In the genomic region with DNA sequence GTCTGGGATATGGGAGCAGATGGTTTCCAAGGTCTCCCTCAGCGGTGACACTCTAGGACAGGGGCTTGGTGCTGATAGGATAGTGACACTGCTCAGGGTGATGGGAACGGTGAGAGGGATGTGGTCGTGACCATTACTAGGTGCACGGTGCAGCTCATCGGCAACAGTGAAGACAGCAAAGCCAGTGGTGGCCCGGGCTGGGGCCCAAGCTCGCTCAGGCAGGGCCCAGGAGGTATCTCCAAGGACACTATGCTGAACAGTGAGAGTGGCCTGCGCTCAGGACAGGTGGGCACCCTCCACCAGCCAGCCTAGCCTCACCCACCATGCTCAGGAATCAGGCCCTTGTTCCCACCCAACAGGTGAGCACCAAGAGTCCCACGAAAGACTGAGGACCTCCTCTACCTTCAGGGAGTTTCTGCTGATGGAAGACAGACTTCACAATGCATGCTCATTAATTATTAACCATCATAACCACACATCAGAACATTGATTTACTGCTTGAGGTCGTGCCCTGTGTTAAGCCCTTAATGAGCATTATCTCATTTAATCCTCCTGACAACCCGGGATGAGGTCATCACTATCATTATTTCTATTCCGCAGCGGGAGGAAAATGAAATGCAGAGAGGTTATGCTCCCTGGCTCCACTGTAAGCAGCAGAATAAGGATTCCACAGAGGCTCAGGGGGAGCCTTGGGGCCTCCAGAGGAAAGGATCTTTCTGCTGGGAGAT, we compare ENCODE assay signal across 12 cellular contexts.
DNase-seq lines count a peak whose midpoint lies in the region; ATAC-seq and TF ChIP-seq lines count a peak whose summit lies in the region.
"Had no signal": no experiment of that assay in that cellular context is flagged by ENCODE, and none has a peak within 500 bp of the region (broad histone marks: within the 10 kb centered on the region; RNA-seq: fewer than 3 reads in every experiment).

No MANE protein-coding gene starts in this region.

- no peak for TF ChIP-seq CTCF in Panc1 (IDR thresholded peaks at IDR 0.05)

- H3K36me3 ChIP-seq in Panc1 (ENCODE audit: control insufficient read depth, insufficient read depth, low read length): no peaks in the 10 kb centered on the region
- H3K36me3 ChIP-seq: BE2C, pancreas had no signal

- CTCF ChIA-PET in Panc1 (lab: Charles Lee): no interaction called here

- H3K27ac Mint-ChIP-seq in activated T-cell treated with anti-CD3 and anti-CD28 coated beads, Interleukin-2, amount 50 U/mL, for 72 hours: peak overlapping the region; percentile 21
- peak overlapping the region; percentile 97 for H3K27ac Mint-ChIP-seq in stimulated activated effector memory CD8-positive, alpha-beta T cell treated with anti-CD3 and anti-CD28 coated beads, Interleukin-12 subunit alpha, Interleukin-12 subunit beta, amount 100 ng/mL, for 72 hours

- intact Hi-C loops in Panc1 (cut with micrococcal nuclease; ENCODE audit: unreplicated experiment): no loop called here

- H3K27me3 ChIP-seq in Panc1 (ENCODE audit: control insufficient read depth, insufficient read depth, low read length): no peaks in the 10 kb centered on the region
- H3K27me3 ChIP-seq: BE2C, pancreas had no signal

- H3K27ac ChIP-seq in Panc1 (ENCODE audit: low read length): peak overlapping the region; percentile 92
- H3K27ac ChIP-seq in epithelial cell of prostate: peak overlapping the region; percentile 57

- no TSS peak for BruUV-seq in Panc1 (replicated peaks; lab: Mats Ljungman, UMichigan)

- no peaks in the 10 kb centered on the region for H3K9me3 ChIP-seq in Panc1 (ENCODE audit: control insufficient read depth, insufficient read depth, low read depth, low read length)
- H3K9me3 ChIP-seq: BE2C, pancreas had no signal

- peak overlapping the region; percentile 74 to 81 for H3K4me3 Mint-ChIP-seq in activated T-cell treated with anti-CD3 and anti-CD28 coated beads, Interleukin-2, amount 50 U/mL, for 72 hours
- H3K4me3 Mint-ChIP-seq in activated T-cell treated with anti-CD3 and anti-CD28 coated beads, Interleukin-2, amount 50 U/mL, for 4 hours: no peak overlapping the region
- H3K4me3 Mint-ChIP-seq in stimulated activated effector memory CD8-positive, alpha-beta T cell treated with anti-CD3 and anti-CD28 coated beads, Interleukin-12 subunit alpha, Interleukin-12 subunit beta, amount 100 ng/mL, for 72 hours: peak overlapping the region; percentile 70

- peaks cover 69% of the 10 kb centered on the region for H3K4me1 ChIP-seq in Panc1 (ENCODE audit: control insufficient read depth, insufficient read depth, low read length)

- H3K27me3 Mint-ChIP-seq in activated T-cell treated with anti-CD3 and anti-CD28 coated beads, Interleukin-2, amount 50 U/mL, for 72 hours (ENCODE audit: low read depth): peaks cover 48% of the 10 kb centered on the region
- H3K27me3 Mint-ChIP-seq in activated T-cell treated with anti-CD3 and anti-CD28 coated beads, Interleukin-2, amount 50 U/mL, for 4 hours (ENCODE audit: low read depth): peaks cover 3% of the 10 kb centered on the region

- no peaks in the 10 kb centered on the region for H3K9me3 Mint-ChIP-seq in activated T-cell treated with anti-CD3 and anti-CD28 coated beads, Interleukin-2, amount 50 U/mL, for 72 hours
- no peaks in the 10 kb centered on the region for H3K9me3 Mint-ChIP-seq in activated T-cell treated with anti-CD3 and anti-CD28 coated beads, Interleukin-2, amount 50 U/mL, for 4 hours
- H3K9me3 Mint-ChIP-seq in stimulated activated effector memory CD8-positive, alpha-beta T cell treated with anti-CD3 and anti-CD28 coated beads, Interleukin-12 subunit alpha, Interleukin-12 subunit beta, amount 100 ng/mL, for 72 hours: no peaks in the 10 kb centered on the region

- no peak overlapping the region for H3K4me3 ChIP-seq in Panc1 (ENCODE audit: low read depth in 2 of 2, low read length in 2 of 2)
- H3K4me3 ChIP-seq: pancreas had no signal

- DNase-seq in activated T-cell treated with anti-CD3 and anti-CD28 coated beads, Interleukin-2, amount 50 U/mL, for 72 hours: no peak
- DNase-seq in activated T-cell treated with anti-CD3 and anti-CD28 coated beads, Interleukin-2, amount 50 U/mL, for 4 hours: no peak
- no peak for DNase-seq in Panc1 (ENCODE audit: low read depth, low spot score)
- no peak for DNase-seq in epithelial cell of prostate (ENCODE audit: low read depth, low spot score)
- no peak for DNase-seq in stimulated activated effector memory CD8-positive, alpha-beta T cell treated with anti-CD3 and anti-CD28 coated beads, Interleukin-12 subunit alpha, Interleukin-12 subunit beta, amount 100 ng/mL, for 72 hours (ENCODE audit: low spot score in 2 of 2)
- no peak for DNase-seq in nucleus accumbens (lab: John Stamatoyannopoulos, UW)
- DNase-seq in NCI-H510A (lab: John Stamatoyannopoulos, UW): no peak
- DNase-seq: amygdala, BE2C, NCI-H1694, pancreas had no signal

- peaks cover 0 to 2% of the 10 kb centered on the region in 2 donors for H3K36me3 Mint-ChIP-seq in activated T-cell treated with anti-CD3 and anti-CD28 coated beads, Interleukin-2, amount 50 U/mL, for 72 hours (ENCODE audit: insufficient read depth in 2 of 2)
- no peaks in the 10 kb centered on the region for H3K36me3 Mint-ChIP-seq in activated T-cell treated with anti-CD3 and anti-CD28 coated beads, Interleukin-2, amount 50 U/mL, for 4 hours (ENCODE audit: insufficient read depth)
- H3K36me3 Mint-ChIP-seq in stimulated activated effector memory CD8-positive, alpha-beta T cell treated with anti-CD3 and anti-CD28 coated beads, Interleukin-12 subunit alpha, Interleukin-12 subunit beta, amount 100 ng/mL, for 72 hours: peaks cover 45% of the 10 kb centered on the region

- POLR2A ChIA-PET in Panc1 (lab: Charles Lee): interaction anchor here (0.5 kb wide), 1 partner anchor 394 kb away, joined by 12 read pairs; no protein-coding TSS in a partner anchor

- no peak for ATAC-seq in activated T-cell treated with anti-CD3 and anti-CD28 coated beads, Interleukin-2, amount 50 U/mL, for 72 hours (replicated peaks in 1 of 2)
- ATAC-seq in activated T-cell treated with anti-CD3 and anti-CD28 coated beads, Interleukin-2, amount 50 U/mL, for 4 hours: no peak
- ATAC-seq in Panc1: peak; percentile 8
- ATAC-seq in stimulated activated effector memory CD8-positive, alpha-beta T cell treated with anti-CD3 and anti-CD28 coated beads, Interleukin-12 subunit alpha, Interleukin-12 subunit beta, amount 100 ng/mL, for 72 hours: no peak
- no peak for ATAC-seq in GM21737 (IDR thresholded peaks at IDR 0.05; ENCODE audit: unreplicated experiment)

- peaks cover 84% of the 10 kb centered on the region for H3K4me1 Mint-ChIP-seq in activated T-cell treated with anti-CD3 and anti-CD28 coated beads, Interleukin-2, amount 50 U/mL, for 72 hours (ENCODE audit: low read depth)
- peaks cover 69% of the 10 kb centered on the region for H3K4me1 Mint-ChIP-seq in activated T-cell treated with anti-CD3 and anti-CD28 coated beads, Interleukin-2, amount 50 U/mL, for 4 hours (ENCODE audit: low read depth)
- peaks cover 86% of the 10 kb centered on the region for H3K4me1 Mint-ChIP-seq in stimulated activated effector memory CD8-positive, alpha-beta T cell treated with anti-CD3 and anti-CD28 coated beads, Interleukin-12 subunit alpha, Interleukin-12 subunit beta, amount 100 ng/mL, for 72 hours

- in situ Hi-C loops in Panc1 (cut with HindIII; ENCODE audit: low pct_unique_long_range_greater_than_20kb, low sequenced_read_pairs): no loop called here
